Comparison of ENCODE assay signal across 1 cellular context in the genomic region with DNA sequence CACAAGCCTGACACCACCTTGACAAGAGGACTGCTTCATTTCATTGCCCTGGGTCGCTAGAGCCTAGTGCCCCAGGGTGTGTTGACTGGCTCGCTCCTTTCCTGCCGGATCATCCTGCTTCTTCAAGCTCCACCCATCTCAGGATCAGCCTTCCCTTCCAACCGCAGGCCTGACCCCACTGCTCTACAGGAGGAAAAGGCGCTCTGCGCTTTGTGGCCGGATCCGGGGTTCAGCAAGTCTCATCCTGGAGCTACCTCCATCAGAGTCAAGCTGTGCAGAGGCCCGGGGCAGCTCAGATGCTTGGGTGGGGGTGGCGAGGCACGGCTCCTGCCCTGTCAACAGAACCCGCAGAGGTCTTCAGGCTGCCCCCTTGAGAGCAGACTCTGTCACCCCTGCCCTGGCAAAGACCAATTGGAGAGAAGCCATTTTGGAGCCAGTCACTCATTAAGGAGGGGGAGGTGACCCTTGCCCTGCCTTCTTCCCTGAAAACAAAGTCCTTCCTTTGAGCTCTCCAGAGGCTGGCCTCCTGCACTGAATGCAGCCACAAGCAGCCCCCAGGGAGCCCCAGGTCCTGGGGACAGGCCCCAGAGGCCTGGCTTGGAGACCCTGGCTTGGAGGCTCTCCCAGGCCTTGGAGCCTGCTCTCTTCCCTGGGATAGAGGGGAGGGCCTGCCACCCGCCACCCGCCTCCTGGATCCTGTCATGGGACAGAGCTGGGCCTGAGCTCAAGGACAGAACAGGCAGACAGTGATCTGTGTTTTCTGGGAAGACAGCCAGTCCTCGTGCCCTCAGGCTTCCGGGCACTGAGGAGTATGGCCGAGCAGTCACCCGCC.
TF ChIP-seq lines count a peak whose summit lies in the region.

No MANE protein-coding gene starts in this region.

TF ChIP-seq in HepG2, 621 proteins besides CTCF, POLR2A, EP300 and RAD21 (continued from another document and continues in another):
- TF ChIP-seq, protein P1, sequence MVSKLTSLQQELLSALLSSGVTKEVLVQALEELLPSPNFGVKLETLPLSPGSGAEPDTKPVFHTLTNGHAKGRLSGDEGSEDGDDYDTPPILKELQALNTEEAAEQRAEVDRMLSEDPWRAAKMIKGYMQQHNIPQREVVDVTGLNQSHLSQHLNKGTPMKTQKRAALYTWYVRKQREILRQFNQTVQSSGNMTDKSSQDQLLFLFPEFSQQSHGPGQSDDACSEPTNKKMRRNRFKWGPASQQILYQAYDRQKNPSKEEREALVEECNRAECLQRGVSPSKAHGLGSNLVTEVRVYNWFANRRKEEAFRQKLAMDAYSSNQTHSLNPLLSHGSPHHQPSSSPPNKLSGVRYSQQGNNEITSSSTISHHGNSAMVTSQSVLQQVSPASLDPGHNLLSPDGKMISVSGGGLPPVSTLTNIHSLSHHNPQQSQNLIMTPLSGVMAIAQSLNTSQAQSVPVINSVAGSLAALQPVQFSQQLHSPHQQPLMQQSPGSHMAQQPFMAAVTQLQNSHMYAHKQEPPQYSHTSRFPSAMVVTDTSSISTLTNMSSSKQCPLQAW (CRISPR knock-in tag; IDR thresholded peaks at IDR 0.05): no peak
- TF ChIP-seq KMT2B (CRISPR knock-in tag; IDR thresholded peaks at IDR 0.05) (no peak), EEA1 (CRISPR knock-in tag; IDR thresholded peaks at IDR 0.05; ENCODE audit: borderline replicate concordance) (no peak), MIER2 (CRISPR knock-in tag; IDR thresholded peaks at IDR 0.05) (no peak), SALL1 (CRISPR knock-in tag; IDR thresholded peaks at IDR 0.05) (0 out of 2 replicates have a peak, but pooled peaks have one; percentile 8), PHF20 (CRISPR knock-in tag; IDR thresholded peaks at IDR 0.05) (no peak), ZBTB42 (CRISPR knock-in tag; IDR thresholded peaks at IDR 0.05) (no peak), ZBTB1 (CRISPR knock-in tag; IDR thresholded peaks at IDR 0.05; ENCODE audit: borderline replicate concordance) (no peak), ZSCAN30 (CRISPR knock-in tag; IDR thresholded peaks at IDR 0.05) (no peak), ERF (CRISPR knock-in tag; IDR thresholded peaks at IDR 0.05) (no peak), KLF13 (CRISPR knock-in tag; IDR thresholded peaks at IDR 0.05) (no peak), TEAD3 (CRISPR knock-in tag; optimal IDR thresholded peaks at IDR 0.05; ENCODE audit: borderline replicate concordance) (no peak), NFYC (CRISPR knock-in tag; IDR thresholded peaks at IDR 0.05) (no peak), ARNT2 (CRISPR knock-in tag; IDR thresholded peaks at IDR 0.05; ENCODE audit: low read depth) (no peak), ZNF670 (CRISPR knock-in tag; IDR thresholded peaks at IDR 0.05; ENCODE audit: borderline replicate concordance) (no peak), ZFY (CRISPR knock-in tag; IDR thresholded peaks at IDR 0.05) (peak; percentile 70), MATR3 (CRISPR knock-in tag; IDR thresholded peaks at IDR 0.05) (no peak), ZNF563 (CRISPR knock-in tag; IDR thresholded peaks at IDR 0.05) (0 out of 2 replicates have a peak, but pooled peaks have one; percentile 46), KDM3A (CRISPR knock-in tag; IDR thresholded peaks at IDR 0.05; ENCODE audit: low read depth) (no peak), ETV6 (CRISPR knock-in tag; conservative IDR thresholded peaks at IDR 0.05) (no peak), HIVEP1 (CRISPR knock-in tag; IDR thresholded peaks at IDR 0.05) (no peak), CHD2 (IDR thresholded peaks at IDR 0.05; ENCODE audit: low read depth, low read length) (no peak), ZNF776 (CRISPR knock-in tag; IDR thresholded peaks at IDR 0.05) (0 out of 2 replicates have a peak, but pooled peaks have one; percentile 26), ZNF788 (CRISPR knock-in tag; IDR thresholded peaks at IDR 0.05; ENCODE audit: borderline replicate concordance) (no peak; the same call in 1 of the 2 replicates), NFKBIZ (CRISPR knock-in tag; IDR thresholded peaks at IDR 0.05) (0 out of 2 replicates have a peak, but pooled peaks have one; percentile 39), TCF7 (IDR thresholded peaks at IDR 0.05; ENCODE audit: low read depth) (no peak), FOXA3 (CRISPR knock-in tag; IDR thresholded peaks at IDR 0.05) (no peak), SP1 (IDR thresholded peaks at IDR 0.05) (no peak), SP1 (CRISPR knock-in tag; IDR thresholded peaks at IDR 0.05) (no peak)
- TF ChIP-seq, protein P2, sequence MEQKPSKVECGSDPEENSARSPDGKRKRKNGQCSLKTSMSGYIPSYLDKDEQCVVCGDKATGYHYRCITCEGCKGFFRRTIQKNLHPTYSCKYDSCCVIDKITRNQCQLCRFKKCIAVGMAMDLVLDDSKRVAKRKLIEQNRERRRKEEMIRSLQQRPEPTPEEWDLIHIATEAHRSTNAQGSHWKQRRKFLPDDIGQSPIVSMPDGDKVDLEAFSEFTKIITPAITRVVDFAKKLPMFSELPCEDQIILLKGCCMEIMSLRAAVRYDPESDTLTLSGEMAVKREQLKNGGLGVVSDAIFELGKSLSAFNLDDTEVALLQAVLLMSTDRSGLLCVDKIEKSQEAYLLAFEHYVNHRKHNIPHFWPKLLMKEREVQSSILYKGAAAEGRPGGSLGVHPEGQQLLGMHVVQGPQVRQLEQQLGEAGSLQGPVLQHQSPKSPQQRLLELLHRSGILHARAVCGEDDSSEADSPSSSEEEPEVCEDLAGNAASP (CRISPR knock-in tag; IDR thresholded peaks at IDR 0.05; ENCODE audit: borderline replicate concordance): no peak
- TF ChIP-seq, protein P3, sequence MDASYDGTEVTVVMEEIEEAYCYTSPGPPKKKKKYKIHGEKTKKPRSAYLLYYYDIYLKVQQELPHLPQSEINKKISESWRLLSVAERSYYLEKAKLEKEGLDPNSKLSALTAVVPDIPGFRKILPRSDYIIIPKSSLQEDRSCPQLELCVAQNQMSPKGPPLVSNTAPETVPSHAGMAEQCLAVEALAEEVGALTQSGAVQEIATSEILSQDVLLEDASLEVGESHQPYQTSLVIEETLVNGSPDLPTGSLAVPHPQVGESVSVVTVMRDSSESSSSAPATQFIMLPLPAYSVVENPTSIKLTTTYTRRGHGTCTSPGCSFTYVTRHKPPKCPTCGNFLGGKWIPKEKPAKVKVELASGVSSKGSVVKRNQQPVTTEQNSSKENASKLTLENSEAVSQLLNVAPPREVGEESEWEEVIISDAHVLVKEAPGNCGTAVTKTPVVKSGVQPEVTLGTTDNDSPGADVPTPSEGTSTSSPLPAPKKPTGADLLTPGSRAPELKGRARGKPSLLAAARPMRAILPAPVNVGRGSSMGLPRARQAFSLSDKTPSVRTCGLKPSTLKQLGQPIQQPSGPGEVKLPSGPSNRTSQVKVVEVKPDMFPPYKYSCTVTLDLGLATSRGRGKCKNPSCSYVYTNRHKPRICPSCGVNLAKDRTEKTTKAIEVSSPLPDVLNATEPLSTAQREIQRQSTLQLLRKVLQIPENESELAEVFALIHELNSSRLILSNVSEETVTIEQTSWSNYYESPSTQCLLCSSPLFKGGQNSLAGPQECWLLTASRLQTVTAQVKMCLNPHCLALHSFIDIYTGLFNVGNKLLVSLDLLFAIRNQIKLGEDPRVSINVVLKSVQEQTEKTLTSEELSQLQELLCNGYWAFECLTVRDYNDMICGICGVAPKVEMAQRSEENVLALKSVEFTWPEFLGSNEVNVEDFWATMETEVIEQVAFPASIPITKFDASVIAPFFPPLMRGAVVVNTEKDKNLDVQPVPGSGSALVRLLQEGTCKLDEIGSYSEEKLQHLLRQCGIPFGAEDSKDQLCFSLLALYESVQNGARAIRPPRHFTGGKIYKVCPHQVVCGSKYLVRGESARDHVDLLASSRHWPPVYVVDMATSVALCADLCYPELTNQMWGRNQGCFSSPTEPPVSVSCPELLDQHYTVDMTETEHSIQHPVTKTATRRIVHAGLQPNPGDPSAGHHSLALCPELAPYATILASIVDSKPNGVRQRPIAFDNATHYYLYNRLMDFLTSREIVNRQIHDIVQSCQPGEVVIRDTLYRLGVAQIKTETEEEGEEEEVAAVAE (CRISPR knock-in tag; IDR thresholded peaks at IDR 0.05; ENCODE audit: borderline replicate concordance): no peak
- TF ChIP-seq, protein P4, sequence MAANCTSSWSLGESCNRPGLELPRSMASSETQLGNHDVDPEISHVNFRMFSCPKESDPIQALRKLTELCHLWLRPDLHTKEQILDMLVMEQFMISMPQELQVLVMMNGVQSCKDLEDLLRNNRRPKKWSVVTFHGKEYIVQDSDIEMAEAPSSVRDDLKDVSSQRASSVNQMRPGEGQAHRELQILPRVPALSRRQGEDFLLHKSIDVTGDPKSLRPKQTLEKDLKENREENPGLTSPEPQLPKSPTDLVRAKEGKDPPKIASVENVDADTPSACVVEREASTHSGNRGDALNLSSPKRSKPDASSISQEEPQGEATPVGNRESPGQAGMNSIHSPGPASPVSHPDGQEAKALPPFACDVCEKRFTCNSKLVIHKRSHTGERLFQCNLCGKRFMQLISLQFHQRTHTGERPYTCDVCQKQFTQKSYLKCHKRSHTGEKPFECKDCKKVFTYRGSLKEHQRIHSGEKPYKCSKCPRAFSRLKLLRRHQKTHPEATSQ (CRISPR knock-in tag; IDR thresholded peaks at IDR 0.05; ENCODE audit: borderline replicate concordance): no peak
- TF ChIP-seq, protein P5, sequence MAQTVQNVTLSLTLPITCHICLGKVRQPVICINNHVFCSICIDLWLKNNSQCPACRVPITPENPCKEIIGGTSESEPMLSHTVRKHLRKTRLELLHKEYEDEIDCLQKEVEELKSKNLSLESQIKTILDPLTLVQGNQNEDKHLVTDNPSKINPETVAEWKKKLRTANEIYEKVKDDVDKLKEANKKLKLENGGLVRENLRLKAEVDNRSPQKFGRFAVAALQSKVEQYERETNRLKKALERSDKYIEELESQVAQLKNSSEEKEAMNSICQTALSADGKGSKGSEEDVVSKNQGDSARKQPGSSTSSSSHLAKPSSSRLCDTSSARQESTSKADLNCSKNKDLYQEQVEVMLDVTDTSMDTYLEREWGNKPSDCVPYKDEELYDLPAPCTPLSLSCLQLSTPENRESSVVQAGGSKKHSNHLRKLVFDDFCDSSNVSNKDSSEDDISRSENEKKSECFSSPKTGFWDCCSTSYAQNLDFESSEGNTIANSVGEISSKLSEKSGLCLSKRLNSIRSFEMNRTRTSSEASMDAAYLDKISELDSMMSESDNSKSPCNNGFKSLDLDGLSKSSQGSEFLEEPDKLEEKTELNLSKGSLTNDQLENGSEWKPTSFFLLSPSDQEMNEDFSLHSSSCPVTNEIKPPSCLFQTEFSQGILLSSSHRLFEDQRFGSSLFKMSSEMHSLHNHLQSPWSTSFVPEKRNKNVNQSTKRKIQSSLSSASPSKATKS (CRISPR knock-in tag; IDR thresholded peaks at IDR 0.05): no peak
- TF ChIP-seq, protein P6, sequence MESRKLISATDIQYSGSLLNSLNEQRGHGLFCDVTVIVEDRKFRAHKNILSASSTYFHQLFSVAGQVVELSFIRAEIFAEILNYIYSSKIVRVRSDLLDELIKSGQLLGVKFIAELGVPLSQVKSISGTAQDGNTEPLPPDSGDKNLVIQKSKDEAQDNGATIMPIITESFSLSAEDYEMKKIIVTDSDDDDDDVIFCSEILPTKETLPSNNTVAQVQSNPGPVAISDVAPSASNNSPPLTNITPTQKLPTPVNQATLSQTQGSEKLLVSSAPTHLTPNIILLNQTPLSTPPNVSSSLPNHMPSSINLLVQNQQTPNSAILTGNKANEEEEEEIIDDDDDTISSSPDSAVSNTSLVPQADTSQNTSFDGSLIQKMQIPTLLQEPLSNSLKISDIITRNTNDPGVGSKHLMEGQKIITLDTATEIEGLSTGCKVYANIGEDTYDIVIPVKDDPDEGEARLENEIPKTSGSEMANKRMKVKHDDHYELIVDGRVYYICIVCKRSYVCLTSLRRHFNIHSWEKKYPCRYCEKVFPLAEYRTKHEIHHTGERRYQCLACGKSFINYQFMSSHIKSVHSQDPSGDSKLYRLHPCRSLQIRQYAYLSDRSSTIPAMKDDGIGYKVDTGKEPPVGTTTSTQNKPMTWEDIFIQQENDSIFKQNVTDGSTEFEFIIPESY (CRISPR knock-in tag; IDR thresholded peaks at IDR 0.05): peak; percentile 66; the same call in 1 of the 2 replicates
- TF ChIP-seq, protein P7, sequence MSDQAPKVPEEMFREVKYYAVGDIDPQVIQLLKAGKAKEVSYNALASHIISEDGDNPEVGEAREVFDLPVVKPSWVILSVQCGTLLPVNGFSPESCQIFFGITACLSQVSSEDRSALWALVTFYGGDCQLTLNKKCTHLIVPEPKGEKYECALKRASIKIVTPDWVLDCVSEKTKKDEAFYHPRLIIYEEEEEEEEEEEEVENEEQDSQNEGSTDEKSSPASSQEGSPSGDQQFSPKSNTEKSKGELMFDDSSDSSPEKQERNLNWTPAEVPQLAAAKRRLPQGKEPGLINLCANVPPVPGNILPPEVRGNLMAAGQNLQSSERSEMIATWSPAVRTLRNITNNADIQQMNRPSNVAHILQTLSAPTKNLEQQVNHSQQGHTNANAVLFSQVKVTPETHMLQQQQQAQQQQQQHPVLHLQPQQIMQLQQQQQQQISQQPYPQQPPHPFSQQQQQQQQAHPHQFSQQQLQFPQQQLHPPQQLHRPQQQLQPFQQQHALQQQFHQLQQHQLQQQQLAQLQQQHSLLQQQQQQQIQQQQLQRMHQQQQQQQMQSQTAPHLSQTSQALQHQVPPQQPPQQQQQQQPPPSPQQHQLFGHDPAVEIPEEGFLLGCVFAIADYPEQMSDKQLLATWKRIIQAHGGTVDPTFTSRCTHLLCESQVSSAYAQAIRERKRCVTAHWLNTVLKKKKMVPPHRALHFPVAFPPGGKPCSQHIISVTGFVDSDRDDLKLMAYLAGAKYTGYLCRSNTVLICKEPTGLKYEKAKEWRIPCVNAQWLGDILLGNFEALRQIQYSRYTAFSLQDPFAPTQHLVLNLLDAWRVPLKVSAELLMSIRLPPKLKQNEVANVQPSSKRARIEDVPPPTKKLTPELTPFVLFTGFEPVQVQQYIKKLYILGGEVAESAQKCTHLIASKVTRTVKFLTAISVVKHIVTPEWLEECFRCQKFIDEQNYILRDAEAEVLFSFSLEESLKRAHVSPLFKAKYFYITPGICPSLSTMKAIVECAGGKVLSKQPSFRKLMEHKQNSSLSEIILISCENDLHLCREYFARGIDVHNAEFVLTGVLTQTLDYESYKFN (CRISPR knock-in tag; conservative IDR thresholded peaks at IDR 0.05): 0 out of 2 replicates have a peak, but pooled peaks have one; percentile 18
- TF ChIP-seq, protein P8, sequence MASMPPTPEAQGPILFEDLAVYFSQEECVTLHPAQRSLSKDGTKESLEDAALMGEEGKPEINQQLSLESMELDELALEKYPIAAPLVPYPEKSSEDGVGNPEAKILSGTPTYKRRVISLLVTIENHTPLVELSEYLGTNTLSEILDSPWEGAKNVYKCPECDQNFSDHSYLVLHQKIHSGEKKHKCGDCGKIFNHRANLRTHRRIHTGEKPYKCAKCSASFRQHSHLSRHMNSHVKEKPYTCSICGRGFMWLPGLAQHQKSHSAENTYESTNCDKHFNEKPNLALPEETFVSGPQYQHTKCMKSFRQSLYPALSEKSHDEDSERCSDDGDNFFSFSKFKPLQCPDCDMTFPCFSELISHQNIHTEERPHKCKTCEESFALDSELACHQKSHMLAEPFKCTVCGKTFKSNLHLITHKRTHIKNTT (CRISPR knock-in tag; IDR thresholded peaks at IDR 0.05): no peak
- TF ChIP-seq, protein P9, sequence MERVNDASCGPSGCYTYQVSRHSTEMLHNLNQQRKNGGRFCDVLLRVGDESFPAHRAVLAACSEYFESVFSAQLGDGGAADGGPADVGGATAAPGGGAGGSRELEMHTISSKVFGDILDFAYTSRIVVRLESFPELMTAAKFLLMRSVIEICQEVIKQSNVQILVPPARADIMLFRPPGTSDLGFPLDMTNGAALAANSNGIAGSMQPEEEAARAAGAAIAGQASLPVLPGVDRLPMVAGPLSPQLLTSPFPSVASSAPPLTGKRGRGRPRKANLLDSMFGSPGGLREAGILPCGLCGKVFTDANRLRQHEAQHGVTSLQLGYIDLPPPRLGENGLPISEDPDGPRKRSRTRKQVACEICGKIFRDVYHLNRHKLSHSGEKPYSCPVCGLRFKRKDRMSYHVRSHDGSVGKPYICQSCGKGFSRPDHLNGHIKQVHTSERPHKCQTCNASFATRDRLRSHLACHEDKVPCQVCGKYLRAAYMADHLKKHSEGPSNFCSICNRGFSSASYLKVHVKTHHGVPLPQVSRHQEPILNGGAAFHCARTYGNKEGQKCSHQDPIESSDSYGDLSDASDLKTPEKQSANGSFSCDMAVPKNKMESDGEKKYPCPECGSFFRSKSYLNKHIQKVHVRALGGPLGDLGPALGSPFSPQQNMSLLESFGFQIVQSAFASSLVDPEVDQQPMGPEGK (CRISPR knock-in tag; IDR thresholded peaks at IDR 0.05): peak; percentile 80
